ENCODE assay signal across 15 cellular contexts in genomic region chr1:89808429-89809117, GRCh38. TPM values are rescaled to one million over a fixed set of nuclear protein-coding genes. Genes with fewer than 3 reads are reported as not detected.
DNase-seq lines count a peak whose midpoint lies in the region; ATAC-seq, FAIRE-seq and TF ChIP-seq lines count a peak whose summit lies in the region.
"Had no signal": no experiment of that assay in that cellular context is flagged by ENCODE, and none has a peak within 500 bp of the region (broad histone marks: within the 10 kb centered on the region; RNA-seq: fewer than 3 reads in every experiment).

No MANE protein-coding gene starts in this region.

- TF ChIP-seq CTCF in K562 (IDR thresholded peaks at IDR 0.05 in 2 of 3, conservative IDR thresholded peaks at IDR 0.05 in 1 of 3; ENCODE audit: insufficient read depth in 2 of 3, low read depth in 1 of 3, low read length in 3 of 3) = no peak

- BruUV-seq in K562 (replicated peaks; lab: Mats Ljungman, UMichigan) = no TSS peak

- intact Hi-C loops in K562 (cut with micrococcal nuclease) = no loop called here
- intact Hi-C loops in head of caudate nucleus (cut with DNase I) = no loop called here

- ATAC-seq in K562 = no peak
- no peak for ATAC-seq in GM18907 (IDR thresholded peaks at IDR 0.05; ENCODE audit: unreplicated experiment)
- ATAC-seq: left ventricle myocardium superior had no signal

- CTCF ChIA-PET in K562 (lab: Yijun Ruan, JAX; ENCODE audit: low intra/inter-chr PET ratio) = no interaction called here

- H3K27ac ChIP-seq in HUES48 (ENCODE audit: low read depth, low read length) = peak overlapping the region; percentile 68
- no peak overlapping the region for H3K27ac ChIP-seq in K562 (ENCODE audit: extremely low read depth, low read depth, low read length)
- H3K27ac ChIP-seq: cardiac muscle cell, esophagus muscularis mucosa, neutrophil had no signal

- no peaks in the 10 kb centered on the region for H3K9me3 ChIP-seq in HUES48 (ENCODE audit: control insufficient read depth, insufficient read depth, low read length)
- no peaks in the 10 kb centered on the region for H3K9me3 ChIP-seq in K562 (replicated peaks; ENCODE audit: control insufficient read depth, insufficient read depth, low read depth, low read length)
- H3K9me3 ChIP-seq: esophagus muscularis mucosa, neutrophil had no signal

- H3K4me3 ChIP-seq in HUES48 (ENCODE audit: low read depth, low read length) (peak overlapping the region; percentile 4; the same call in 1 of the 2 replicates), K562 (no peak overlapping the region)
- H3K4me3 ChIP-seq: cardiac muscle cell, esophagus muscularis mucosa had no signal

- peaks cover 21% of the 10 kb centered on the region for H3K4me1 ChIP-seq in HUES48 (ENCODE audit: control insufficient read depth, insufficient read depth, low read length)
- H3K4me1 ChIP-seq in K562 (replicated peaks in 1 of 2; ENCODE audit: control insufficient read depth in 2 of 2, insufficient read depth in 2 of 2, low read length in 2 of 2) = peaks cover 4 to 18% of the 10 kb centered on the region in 2 experiments; a peak in 3 of 5 replicates

- H3K9me1 ChIP-seq in K562 (ENCODE audit: control insufficient read depth, insufficient read depth, low read length) = no peaks in the 10 kb centered on the region

- no peak for TF ChIP-seq RAD21 in K562 (CRISPR knock-in tag; conservative IDR thresholded peaks at IDR 0.05 in 1 of 2, IDR thresholded peaks at IDR 0.05 in 1 of 2)

- H3K79me2 ChIP-seq in K562 (ENCODE audit: control insufficient read depth, insufficient read depth, low read length) = no peaks in the 10 kb centered on the region

- H2AFZ ChIP-seq in K562 (ENCODE audit: low read depth, low read length) = no peak overlapping the region

- WGBS in K562 (ENCODE audit: insufficient coverage, low coverage, missing lambda C conversion rate) = 79% methylated on average over 5 of the region's 5 CpGs

- in situ Hi-C loops in K562 (cut with MboI) = loop anchor here (5.0 kb wide), 2 partner anchors 144 to 179 kb away; no protein-coding TSS in a partner anchor

- H3K4me2 ChIP-seq in K562 (ENCODE audit: insufficient read depth, low read length) = no peak overlapping the region

- H4K20me1 ChIP-seq in K562 (replicated peaks; ENCODE audit: control insufficient read depth, insufficient read depth, low read length) = no peaks in the 10 kb centered on the region

- H3K27me3 ChIP-seq in HUES48 (ENCODE audit: control insufficient read depth, insufficient read depth, low read length) (peaks cover 16% of the 10 kb centered on the region), K562 (ENCODE audit: control insufficient read depth in 2 of 2, insufficient read depth in 2 of 2, low read length in 2 of 2) (no peaks in the 10 kb centered on the region)
- H3K27me3 ChIP-seq: cardiac muscle cell, esophagus muscularis mucosa, neutrophil had no signal

- H3K9ac ChIP-seq in HUES48 (ENCODE audit: low read depth, low read length) (no peak overlapping the region), K562 (ENCODE audit: insufficient read depth in 1 of 2, low read depth in 2 of 2, low read length in 2 of 2) (peak overlapping the region in 1 of 2 experiments; percentile 46; a peak in 1 of 4 replicates)

- POLR2A ChIA-PET in K562 (lab: Yijun Ruan, JAX) = interaction anchor here (0.5 to 3.1 kb wide), 6 partner anchors 9 to 141 kb away, joined by 3 to 22 read pairs (median 4); partner anchors contain the start of gene LRRC8D

- no peak for TF ChIP-seq POLR2A in K562 (conservative IDR thresholded peaks at IDR 0.05)

- FAIRE-seq in K562 (lab: Jason Lieb, UNC) = no peak

- H3K36me3 ChIP-seq in HUES48 (ENCODE audit: control insufficient read depth, insufficient read depth, low read length) (no peaks in the 10 kb centered on the region), K562 (ENCODE audit: control insufficient read depth, insufficient read depth, low read length) (no peaks in the 10 kb centered on the region)
- H3K36me3 ChIP-seq: cardiac muscle cell, esophagus muscularis mucosa, neutrophil had no signal

- TF ChIP-seq EP300 in K562 (IDR thresholded peaks at IDR 0.05; ENCODE audit: low read length) = no peak

- DNase-seq in DMS79 treated with DMSO at 0.1 percent for 48 hours (lab: John Stamatoyannopoulos, UW) (peak; percentile 42), K562 (ENCODE audit: extremely low read depth in 1 of 4, low spot score in 3 of 4) (no peak), kidney glomerular epithelial cell (lab: John Stamatoyannopoulos, UW) (peak; percentile 11), head of caudate nucleus (no peak), cerebellum (ENCODE audit: low spot score) (no peak), amygdala (lab: John Stamatoyannopoulos, UW) (no peak)
- DNase-seq: CD4-positive, alpha-beta T cell; left ventricle myocardium superior; NCI-H774; stimulated activated CD8-positive, alpha-beta memory T cell treated with anti-CD3 and anti-CD28 coated beads, Interleukin-4, amount 100 ng/mL, for 48 hours had no signal

TF ChIP-seq in K562, 482 proteins besides CTCF, POLR2A, EP300 and RAD21:
- TF ChIP-seq, protein P1, sequence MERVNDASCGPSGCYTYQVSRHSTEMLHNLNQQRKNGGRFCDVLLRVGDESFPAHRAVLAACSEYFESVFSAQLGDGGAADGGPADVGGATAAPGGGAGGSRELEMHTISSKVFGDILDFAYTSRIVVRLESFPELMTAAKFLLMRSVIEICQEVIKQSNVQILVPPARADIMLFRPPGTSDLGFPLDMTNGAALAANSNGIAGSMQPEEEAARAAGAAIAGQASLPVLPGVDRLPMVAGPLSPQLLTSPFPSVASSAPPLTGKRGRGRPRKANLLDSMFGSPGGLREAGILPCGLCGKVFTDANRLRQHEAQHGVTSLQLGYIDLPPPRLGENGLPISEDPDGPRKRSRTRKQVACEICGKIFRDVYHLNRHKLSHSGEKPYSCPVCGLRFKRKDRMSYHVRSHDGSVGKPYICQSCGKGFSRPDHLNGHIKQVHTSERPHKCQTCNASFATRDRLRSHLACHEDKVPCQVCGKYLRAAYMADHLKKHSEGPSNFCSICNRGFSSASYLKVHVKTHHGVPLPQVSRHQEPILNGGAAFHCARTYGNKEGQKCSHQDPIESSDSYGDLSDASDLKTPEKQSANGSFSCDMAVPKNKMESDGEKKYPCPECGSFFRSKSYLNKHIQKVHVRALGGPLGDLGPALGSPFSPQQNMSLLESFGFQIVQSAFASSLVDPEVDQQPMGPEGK (CRISPR knock-in tag; IDR thresholded peaks at IDR 0.05; ENCODE audit: borderline replicate concordance) = no peak
- TF ChIP-seq, protein P2, sequence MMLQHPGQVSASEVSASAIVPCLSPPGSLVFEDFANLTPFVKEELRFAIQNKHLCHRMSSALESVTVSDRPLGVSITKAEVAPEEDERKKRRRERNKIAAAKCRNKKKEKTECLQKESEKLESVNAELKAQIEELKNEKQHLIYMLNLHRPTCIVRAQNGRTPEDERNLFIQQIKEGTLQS (IDR thresholded peaks at IDR 0.05) = 0 out of 2 replicates have a peak, but pooled peaks have one; percentile 21
- TF ChIP-seq, protein P2 (CRISPR knock-in tag; conservative IDR thresholded peaks at IDR 0.05) = no peak
- TF ChIP-seq FOSL1 (tag; conservative IDR thresholded peaks at IDR 0.05) = 0 out of 2 replicates have a peak, but pooled peaks have one; percentile 16

RNA-seq across cellular contexts. Expression of gene LRRC8D, which starts 12.3 kb away (rescaled TPM):
- 40.8 and 79.7 TPM in 2 replicates for total RNA-seq in K562 (2011; cell fraction: chromatin; rRNA removed; ENCODE audit: low replicate concordance)
- 33.0 and 35.8 TPM in 2 replicates for total RNA-seq in K562 (2011; cell fraction: nucleolus; rRNA removed)
- 50.9 and 57.0 TPM in 2 replicates for total RNA-seq in K562 (2011; cell fraction: nucleoplasm; rRNA removed)
- total RNA-seq in K562 (2014; rRNA removed) = 11.4 and 12.4 TPM in 2 replicates
- total RNA-seq in K562 (2014; rRNA removed; fragmentation: Illumina TruSeq; extraction: Trizol) = 21.9 and 25.5 TPM in 2 replicates
- 13.6 and 14.7 TPM in 2 replicates for total RNA-seq in K562 (2015; rRNA removed; fragmentation: Illumina TruSeq; extraction: Trizol)
- 22.1 and 25.0 TPM in 2 replicates for total RNA-seq in K562 (2021)
- polyA plus RNA-seq in K562 (2011; rRNA removed) = 53.9 and 66.3 TPM in 2 replicates
- polyA plus RNA-seq in K562 (2011; cell fraction: cytosol; rRNA removed) = 41.0 and 55.7 TPM in 2 replicates
- polyA plus RNA-seq in K562 (2011; cell fraction: nucleus; rRNA removed) = 51.6 and 73.7 TPM in 2 replicates
- polyA plus RNA-seq in K562 (2012) = 16.6 and 39.2 TPM in 2 replicates
- polyA plus RNA-seq in K562 (2014; fragmentation: Illumina TruSeq; extraction: Trizol) = 24.9 and 26.1 TPM in 2 replicates
- polyA plus RNA-seq in K562 (2014; fragmentation: Nextera tagmentation; extraction: Ambion mirVana) = 1 to 10 TPM; 3.4 to 7.8 TPM
- polyA plus RNA-seq in K562 (2014; rRNA removed) = 14.7 and 15.9 TPM in 2 replicates
- polyA minus RNA-seq in K562 (2011; rRNA and poly(A)+ RNA removed) = 58.4 and 72.6 TPM in 2 replicates
- polyA minus RNA-seq in K562 (2011; cell fraction: cytosol; rRNA and poly(A)+ RNA removed) = 33.1 and 35.2 TPM in 2 replicates
- polyA minus RNA-seq in K562 (2011; cell fraction: nucleus; rRNA and poly(A)+ RNA removed) = 14.3 and 31.3 TPM in 2 replicates
- 24.8 TPM for total RNA-seq in cerebellum

Comparison
In these comparisons a context has a peak if more than half of its experiments do, and no peak if none do; other contexts are left out.
1. DNase-seq: peak in DMS79 treated with DMSO at 0.1 percent for 48 hours (single experiment) and kidney glomerular epithelial cell (single experiment); none in K562 (0 of 4), head of caudate nucleus (0 of 42), cerebellum (single experiment) and amygdala (0 of 56).